1 cellular context compared by ENCODE assay signal in the genomic region with DNA sequence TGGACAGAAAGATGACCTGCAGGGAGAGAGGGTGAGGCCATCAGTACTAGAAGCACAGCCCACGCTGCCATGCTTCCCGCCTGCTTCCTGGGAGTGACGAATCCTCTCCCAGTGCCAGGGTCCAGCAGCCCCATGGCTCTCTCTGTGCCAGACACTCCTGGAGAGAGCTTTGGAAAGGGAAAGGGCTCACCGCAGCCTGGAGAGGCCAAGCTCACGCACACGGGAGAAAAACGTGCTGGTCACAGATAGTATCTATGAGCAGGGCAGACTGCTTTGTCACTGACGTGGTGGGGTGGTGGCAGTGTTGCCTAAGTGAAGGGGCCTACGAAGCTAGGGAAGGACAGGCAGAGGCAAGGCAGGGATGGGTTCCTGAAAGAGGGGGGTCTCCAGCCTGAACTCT.
TF ChIP-seq lines count a peak whose summit lies in the region.

No MANE protein-coding gene starts in this region.

TF ChIP-seq in K562, 482 proteins besides CTCF, POLR2A, EP300 and RAD21 (continued from another document and continues in another):
- TF ChIP-seq, protein P1, sequence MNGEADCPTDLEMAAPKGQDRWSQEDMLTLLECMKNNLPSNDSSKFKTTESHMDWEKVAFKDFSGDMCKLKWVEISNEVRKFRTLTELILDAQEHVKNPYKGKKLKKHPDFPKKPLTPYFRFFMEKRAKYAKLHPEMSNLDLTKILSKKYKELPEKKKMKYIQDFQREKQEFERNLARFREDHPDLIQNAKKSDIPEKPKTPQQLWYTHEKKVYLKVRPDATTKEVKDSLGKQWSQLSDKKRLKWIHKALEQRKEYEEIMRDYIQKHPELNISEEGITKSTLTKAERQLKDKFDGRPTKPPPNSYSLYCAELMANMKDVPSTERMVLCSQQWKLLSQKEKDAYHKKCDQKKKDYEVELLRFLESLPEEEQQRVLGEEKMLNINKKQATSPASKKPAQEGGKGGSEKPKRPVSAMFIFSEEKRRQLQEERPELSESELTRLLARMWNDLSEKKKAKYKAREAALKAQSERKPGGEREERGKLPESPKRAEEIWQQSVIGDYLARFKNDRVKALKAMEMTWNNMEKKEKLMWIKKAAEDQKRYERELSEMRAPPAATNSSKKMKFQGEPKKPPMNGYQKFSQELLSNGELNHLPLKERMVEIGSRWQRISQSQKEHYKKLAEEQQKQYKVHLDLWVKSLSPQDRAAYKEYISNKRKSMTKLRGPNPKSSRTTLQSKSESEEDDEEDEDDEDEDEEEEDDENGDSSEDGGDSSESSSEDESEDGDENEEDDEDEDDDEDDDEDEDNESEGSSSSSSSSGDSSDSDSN (IDR thresholded peaks at IDR 0.05; ENCODE audit: borderline replicate concordance in 1 of 2, low read depth in 2 of 2, low read length in 2 of 2), result no peak
- TF ChIP-seq CAMTA2 (CRISPR knock-in tag; conservative IDR thresholded peaks at IDR 0.05) (no peak), ZC3H11A (IDR thresholded peaks at IDR 0.05; ENCODE audit: low read depth, low read length) (no peak), ZNF551 (CRISPR knock-in tag; IDR thresholded peaks at IDR 0.05) (no peak), E2F3 (CRISPR knock-in tag; IDR thresholded peaks at IDR 0.05) (no peak), CSDE1 (IDR thresholded peaks at IDR 0.05) (no peak), SMARCE1 (IDR thresholded peaks at IDR 0.05) (no peak), TEAD1 (CRISPR knock-in tag; IDR thresholded peaks at IDR 0.05) (no peak), NFE2L1 (tag; IDR thresholded peaks at IDR 0.05; ENCODE audit: borderline replicate concordance, low read depth) (no peak), DIDO1 (tag; IDR thresholded peaks at IDR 0.05; ENCODE audit: low read depth) (no peak), SAP30 (IDR thresholded peaks at IDR 0.05; ENCODE audit: borderline replicate concordance, insufficient read depth, low read depth, low read length, poor library complexity, severe bottlenecking) (no peak), MTF1 (CRISPR knock-in tag; IDR thresholded peaks at IDR 0.05; ENCODE audit: borderline replicate concordance) (no peak), CBX3 (IDR thresholded peaks at IDR 0.05; ENCODE audit: borderline replicate concordance in 1 of 2, low read length in 2 of 2) (no peak), ZNF717 (CRISPR knock-in tag; IDR thresholded peaks at IDR 0.05) (no peak), NFIX (CRISPR knock-in tag; IDR thresholded peaks at IDR 0.05; ENCODE audit: low read depth) (no peak), GATA2 (CRISPR knock-in tag; IDR thresholded peaks at IDR 0.05) (no peak), TFAM (CRISPR knock-in tag; conservative IDR thresholded peaks at IDR 0.05) (no peak), ZNF780A (CRISPR knock-in tag; IDR thresholded peaks at IDR 0.05) (no peak), GABPB2 (CRISPR knock-in tag; conservative IDR thresholded peaks at IDR 0.05) (no peak), DPF2 (IDR thresholded peaks at IDR 0.05) (0 out of 2 replicates have a peak, but pooled peaks have one; percentile 51), ZFP30 (CRISPR knock-in tag; IDR thresholded peaks at IDR 0.05; ENCODE audit: borderline replicate concordance) (no peak), TARDBP (IDR thresholded peaks at IDR 0.05) (no peak), POLR3G (IDR thresholded peaks at IDR 0.05; ENCODE audit: extremely low read depth, insufficient read length, insufficient replicate concordance) (no peak)
- TF ChIP-seq, protein P2, sequence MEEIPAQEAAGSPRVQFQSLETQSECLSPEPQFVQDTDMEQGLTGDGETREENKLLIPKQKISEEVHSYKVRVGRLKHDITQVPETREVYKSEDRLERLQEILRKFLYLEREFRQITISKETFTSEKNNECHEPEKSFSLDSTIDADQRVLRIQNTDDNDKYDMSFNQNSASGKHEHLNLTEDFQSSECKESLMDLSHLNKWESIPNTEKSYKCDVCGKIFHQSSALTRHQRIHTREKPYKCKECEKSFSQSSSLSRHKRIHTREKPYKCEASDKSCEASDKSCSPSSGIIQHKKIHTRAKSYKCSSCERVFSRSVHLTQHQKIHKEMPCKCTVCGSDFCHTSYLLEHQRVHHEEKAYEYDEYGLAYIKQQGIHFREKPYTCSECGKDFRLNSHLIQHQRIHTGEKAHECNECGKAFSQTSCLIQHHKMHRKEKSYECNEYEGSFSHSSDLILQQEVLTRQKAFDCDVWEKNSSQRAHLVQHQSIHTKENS (CRISPR knock-in tag; IDR thresholded peaks at IDR 0.05), result no peak
- TF ChIP-seq, protein P3, sequence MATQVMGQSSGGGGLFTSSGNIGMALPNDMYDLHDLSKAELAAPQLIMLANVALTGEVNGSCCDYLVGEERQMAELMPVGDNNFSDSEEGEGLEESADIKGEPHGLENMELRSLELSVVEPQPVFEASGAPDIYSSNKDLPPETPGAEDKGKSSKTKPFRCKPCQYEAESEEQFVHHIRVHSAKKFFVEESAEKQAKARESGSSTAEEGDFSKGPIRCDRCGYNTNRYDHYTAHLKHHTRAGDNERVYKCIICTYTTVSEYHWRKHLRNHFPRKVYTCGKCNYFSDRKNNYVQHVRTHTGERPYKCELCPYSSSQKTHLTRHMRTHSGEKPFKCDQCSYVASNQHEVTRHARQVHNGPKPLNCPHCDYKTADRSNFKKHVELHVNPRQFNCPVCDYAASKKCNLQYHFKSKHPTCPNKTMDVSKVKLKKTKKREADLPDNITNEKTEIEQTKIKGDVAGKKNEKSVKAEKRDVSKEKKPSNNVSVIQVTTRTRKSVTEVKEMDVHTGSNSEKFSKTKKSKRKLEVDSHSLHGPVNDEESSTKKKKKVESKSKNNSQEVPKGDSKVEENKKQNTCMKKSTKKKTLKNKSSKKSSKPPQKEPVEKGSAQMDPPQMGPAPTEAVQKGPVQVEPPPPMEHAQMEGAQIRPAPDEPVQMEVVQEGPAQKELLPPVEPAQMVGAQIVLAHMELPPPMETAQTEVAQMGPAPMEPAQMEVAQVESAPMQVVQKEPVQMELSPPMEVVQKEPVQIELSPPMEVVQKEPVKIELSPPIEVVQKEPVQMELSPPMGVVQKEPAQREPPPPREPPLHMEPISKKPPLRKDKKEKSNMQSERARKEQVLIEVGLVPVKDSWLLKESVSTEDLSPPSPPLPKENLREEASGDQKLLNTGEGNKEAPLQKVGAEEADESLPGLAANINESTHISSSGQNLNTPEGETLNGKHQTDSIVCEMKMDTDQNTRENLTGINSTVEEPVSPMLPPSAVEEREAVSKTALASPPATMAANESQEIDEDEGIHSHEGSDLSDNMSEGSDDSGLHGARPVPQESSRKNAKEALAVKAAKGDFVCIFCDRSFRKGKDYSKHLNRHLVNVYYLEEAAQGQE (CRISPR knock-in tag; IDR thresholded peaks at IDR 0.05; ENCODE audit: low read depth), result no peak
- TF ChIP-seq, protein P4, sequence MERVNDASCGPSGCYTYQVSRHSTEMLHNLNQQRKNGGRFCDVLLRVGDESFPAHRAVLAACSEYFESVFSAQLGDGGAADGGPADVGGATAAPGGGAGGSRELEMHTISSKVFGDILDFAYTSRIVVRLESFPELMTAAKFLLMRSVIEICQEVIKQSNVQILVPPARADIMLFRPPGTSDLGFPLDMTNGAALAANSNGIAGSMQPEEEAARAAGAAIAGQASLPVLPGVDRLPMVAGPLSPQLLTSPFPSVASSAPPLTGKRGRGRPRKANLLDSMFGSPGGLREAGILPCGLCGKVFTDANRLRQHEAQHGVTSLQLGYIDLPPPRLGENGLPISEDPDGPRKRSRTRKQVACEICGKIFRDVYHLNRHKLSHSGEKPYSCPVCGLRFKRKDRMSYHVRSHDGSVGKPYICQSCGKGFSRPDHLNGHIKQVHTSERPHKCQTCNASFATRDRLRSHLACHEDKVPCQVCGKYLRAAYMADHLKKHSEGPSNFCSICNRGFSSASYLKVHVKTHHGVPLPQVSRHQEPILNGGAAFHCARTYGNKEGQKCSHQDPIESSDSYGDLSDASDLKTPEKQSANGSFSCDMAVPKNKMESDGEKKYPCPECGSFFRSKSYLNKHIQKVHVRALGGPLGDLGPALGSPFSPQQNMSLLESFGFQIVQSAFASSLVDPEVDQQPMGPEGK (CRISPR knock-in tag; IDR thresholded peaks at IDR 0.05; ENCODE audit: borderline replicate concordance), result no peak
- TF ChIP-seq, protein P5, sequence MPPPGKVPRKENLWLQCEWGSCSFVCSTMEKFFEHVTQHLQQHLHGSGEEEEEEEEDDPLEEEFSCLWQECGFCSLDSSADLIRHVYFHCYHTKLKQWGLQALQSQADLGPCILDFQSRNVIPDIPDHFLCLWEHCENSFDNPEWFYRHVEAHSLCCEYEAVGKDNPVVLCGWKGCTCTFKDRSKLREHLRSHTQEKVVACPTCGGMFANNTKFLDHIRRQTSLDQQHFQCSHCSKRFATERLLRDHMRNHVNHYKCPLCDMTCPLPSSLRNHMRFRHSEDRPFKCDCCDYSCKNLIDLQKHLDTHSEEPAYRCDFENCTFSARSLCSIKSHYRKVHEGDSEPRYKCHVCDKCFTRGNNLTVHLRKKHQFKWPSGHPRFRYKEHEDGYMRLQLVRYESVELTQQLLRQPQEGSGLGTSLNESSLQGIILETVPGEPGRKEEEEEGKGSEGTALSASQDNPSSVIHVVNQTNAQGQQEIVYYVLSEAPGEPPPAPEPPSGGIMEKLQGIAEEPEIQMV (tag; conservative IDR thresholded peaks at IDR 0.05; ENCODE audit: low read depth), result no peak
- TF ChIP-seq, protein P6, sequence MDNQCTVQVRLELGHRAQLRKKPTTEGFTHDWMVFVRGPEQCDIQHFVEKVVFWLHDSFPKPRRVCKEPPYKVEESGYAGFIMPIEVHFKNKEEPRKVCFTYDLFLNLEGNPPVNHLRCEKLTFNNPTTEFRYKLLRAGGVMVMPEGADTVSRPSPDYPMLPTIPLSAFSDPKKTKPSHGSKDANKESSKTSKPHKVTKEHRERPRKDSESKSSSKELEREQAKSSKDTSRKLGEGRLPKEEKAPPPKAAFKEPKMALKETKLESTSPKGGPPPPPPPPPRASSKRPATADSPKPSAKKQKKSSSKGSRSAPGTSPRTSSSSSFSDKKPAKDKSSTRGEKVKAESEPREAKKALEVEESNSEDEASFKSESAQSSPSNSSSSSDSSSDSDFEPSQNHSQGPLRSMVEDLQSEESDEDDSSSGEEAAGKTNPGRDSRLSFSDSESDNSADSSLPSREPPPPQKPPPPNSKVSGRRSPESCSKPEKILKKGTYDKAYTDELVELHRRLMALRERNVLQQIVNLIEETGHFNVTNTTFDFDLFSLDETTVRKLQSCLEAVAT (IDR thresholded peaks at IDR 0.05), result no peak
- TF ChIP-seq, protein P7, sequence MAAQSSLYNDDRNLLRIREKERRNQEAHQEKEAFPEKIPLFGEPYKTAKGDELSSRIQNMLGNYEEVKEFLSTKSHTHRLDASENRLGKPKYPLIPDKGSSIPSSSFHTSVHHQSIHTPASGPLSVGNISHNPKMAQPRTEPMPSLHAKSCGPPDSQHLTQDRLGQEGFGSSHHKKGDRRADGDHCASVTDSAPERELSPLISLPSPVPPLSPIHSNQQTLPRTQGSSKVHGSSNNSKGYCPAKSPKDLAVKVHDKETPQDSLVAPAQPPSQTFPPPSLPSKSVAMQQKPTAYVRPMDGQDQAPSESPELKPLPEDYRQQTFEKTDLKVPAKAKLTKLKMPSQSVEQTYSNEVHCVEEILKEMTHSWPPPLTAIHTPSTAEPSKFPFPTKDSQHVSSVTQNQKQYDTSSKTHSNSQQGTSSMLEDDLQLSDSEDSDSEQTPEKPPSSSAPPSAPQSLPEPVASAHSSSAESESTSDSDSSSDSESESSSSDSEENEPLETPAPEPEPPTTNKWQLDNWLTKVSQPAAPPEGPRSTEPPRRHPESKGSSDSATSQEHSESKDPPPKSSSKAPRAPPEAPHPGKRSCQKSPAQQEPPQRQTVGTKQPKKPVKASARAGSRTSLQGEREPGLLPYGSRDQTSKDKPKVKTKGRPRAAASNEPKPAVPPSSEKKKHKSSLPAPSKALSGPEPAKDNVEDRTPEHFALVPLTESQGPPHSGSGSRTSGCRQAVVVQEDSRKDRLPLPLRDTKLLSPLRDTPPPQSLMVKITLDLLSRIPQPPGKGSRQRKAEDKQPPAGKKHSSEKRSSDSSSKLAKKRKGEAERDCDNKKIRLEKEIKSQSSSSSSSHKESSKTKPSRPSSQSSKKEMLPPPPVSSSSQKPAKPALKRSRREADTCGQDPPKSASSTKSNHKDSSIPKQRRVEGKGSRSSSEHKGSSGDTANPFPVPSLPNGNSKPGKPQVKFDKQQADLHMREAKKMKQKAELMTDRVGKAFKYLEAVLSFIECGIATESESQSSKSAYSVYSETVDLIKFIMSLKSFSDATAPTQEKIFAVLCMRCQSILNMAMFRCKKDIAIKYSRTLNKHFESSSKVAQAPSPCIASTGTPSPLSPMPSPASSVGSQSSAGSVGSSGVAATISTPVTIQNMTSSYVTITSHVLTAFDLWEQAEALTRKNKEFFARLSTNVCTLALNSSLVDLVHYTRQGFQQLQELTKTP (IDR thresholded peaks at IDR 0.05; ENCODE audit: low read depth in 1 of 2, partially characterized antibody in 2 of 2), result no peak
- TF ChIP-seq, protein P8, sequence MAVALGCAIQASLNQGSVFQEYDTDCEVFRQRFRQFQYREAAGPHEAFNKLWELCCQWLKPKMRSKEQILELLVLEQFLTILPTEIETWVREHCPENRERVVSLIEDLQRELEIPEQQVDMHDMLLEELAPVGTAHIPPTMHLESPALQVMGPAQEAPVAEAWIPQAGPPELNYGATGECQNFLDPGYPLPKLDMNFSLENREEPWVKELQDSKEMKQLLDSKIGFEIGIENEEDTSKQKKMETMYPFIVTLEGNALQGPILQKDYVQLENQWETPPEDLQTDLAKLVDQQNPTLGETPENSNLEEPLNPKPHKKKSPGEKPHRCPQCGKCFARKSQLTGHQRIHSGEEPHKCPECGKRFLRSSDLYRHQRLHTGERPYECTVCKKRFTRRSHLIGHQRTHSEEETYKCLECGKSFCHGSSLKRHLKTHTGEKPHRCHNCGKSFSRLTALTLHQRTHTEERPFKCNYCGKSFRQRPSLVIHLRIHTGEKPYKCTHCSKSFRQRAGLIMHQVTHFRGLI (CRISPR knock-in tag; IDR thresholded peaks at IDR 0.05), result no peak
- TF ChIP-seq, protein P9, sequence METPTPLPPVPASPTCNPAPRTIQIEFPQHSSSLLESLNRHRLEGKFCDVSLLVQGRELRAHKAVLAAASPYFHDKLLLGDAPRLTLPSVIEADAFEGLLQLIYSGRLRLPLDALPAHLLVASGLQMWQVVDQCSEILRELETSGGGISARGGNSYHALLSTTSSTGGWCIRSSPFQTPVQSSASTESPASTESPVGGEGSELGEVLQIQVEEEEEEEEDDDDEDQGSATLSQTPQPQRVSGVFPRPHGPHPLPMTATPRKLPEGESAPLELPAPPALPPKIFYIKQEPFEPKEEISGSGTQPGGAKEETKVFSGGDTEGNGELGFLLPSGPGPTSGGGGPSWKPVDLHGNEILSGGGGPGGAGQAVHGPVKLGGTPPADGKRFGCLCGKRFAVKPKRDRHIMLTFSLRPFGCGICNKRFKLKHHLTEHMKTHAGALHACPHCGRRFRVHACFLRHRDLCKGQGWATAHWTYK (CRISPR knock-in tag; IDR thresholded peaks at IDR 0.05), result no peak
